25 cellular contexts compared by ENCODE assay signal in the genomic region with DNA sequence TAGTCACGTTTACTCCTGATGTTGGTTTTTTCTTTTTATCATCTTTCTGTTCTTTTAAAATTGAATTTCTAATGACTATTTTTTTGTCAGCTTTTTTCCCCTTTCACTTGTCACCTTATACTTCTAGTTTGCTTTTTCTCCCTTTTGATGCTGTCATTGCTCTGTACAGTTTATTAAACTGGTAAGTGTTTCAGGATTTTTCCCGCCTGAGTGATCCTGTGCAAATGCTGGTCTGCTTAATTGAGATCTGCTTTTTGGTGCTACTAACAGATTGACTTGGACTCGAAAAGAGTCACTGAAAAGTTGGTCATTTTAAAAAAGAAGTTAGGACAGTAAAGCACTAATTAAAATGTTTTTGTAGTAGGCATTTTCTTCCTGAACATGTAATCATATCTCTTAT.
"Had no signal": no experiment of that assay in that cellular context is flagged by ENCODE, and none has a peak within 500 bp of the region (broad histone marks: within the 10 kb centered on the region; RNA-seq: fewer than 3 reads in every experiment).

No MANE protein-coding gene starts in this region.

- H3K4me3 ChIP-seq: cardiac muscle cell, MG63 had no signal

- H3K9me3 Mint-ChIP-seq: activated B cell treated with CpG ODN at 0.5 μM for 24 hours; activated CD4-positive, alpha-beta T cell treated with anti-CD3 and anti-CD28 coated beads, Interleukin-2, amount 10 ng/mL, durations not matched to agents 24 days and 14 days; activated naive CD4-positive, alpha-beta T cell treated with anti-CD3 and anti-CD28 coated beads for 36 hours; activated T-helper 17 cell treated with anti-CD3 and anti-CD28 coated beads, Interleukin-2, amount 50 U/mL, for 72 hours had no signal

- H3K36me3 ChIP-seq: brain microvascular endothelial cell, cardiac muscle cell, MG63 had no signal

- FAIRE-seq: TTC549 had no signal

- H3K9me3 ChIP-seq: MG63 had no signal

- H3K27me3 Mint-ChIP-seq: activated B cell treated with CpG ODN at 0.5 μM for 24 hours; activated CD4-positive, alpha-beta T cell treated with anti-CD3 and anti-CD28 coated beads, Interleukin-2, amount 10 ng/mL, durations not matched to agents 24 days and 14 days; activated naive CD8-positive, alpha-beta T cell; activated T-helper 17 cell treated with anti-CD3 and anti-CD28 coated beads, Interleukin-2, amount 50 U/mL, for 72 hours had no signal

- H3K36me3 Mint-ChIP-seq: activated naive CD8-positive, alpha-beta T cell had no signal

- H3K27ac ChIP-seq: brain microvascular endothelial cell, cardiac muscle cell had no signal

- H3K27me3 ChIP-seq: brain microvascular endothelial cell, cardiac muscle cell, MG63 had no signal

- H3K4me3 Mint-ChIP-seq: activated B cell treated with CpG ODN at 0.5 μM for 24 hours; activated CD4-positive, alpha-beta T cell treated with anti-CD3 and anti-CD28 coated beads, Interleukin-2, amount 10 ng/mL, durations not matched to agents 24 days and 14 days; activated naive CD4-positive, alpha-beta T cell treated with anti-CD3 and anti-CD28 coated beads for 36 hours; activated naive CD8-positive, alpha-beta T cell; activated T-helper 17 cell treated with anti-CD3 and anti-CD28 coated beads, Interleukin-2, amount 50 U/mL, for 72 hours had no signal

- DNase-seq: activated B cell treated with CpG ODN at 0.5 μM for 24 hours; activated CD4-positive, alpha-beta T cell treated with anti-CD3 and anti-CD28 coated beads for 1 hour; activated CD4-positive, alpha-beta T cell treated with anti-CD3 and anti-CD28 coated beads, Interleukin-2, amount 10 ng/mL, durations not matched to agents 24 days and 14 days; activated CD4-positive, alpha-beta T cell treated with anti-CD3 and anti-CD28 coated beads, Interleukin-2, amount 50 U/mL, for 48 hours; activated gamma-delta T cell; activated naive CD4-positive, alpha-beta T cell treated with anti-CD3 and anti-CD28 coated beads for 36 hours; activated T-cell treated with anti-CD3 and anti-CD28 coated beads for 4 hours; activated T-cell treated with anti-CD3 and anti-CD28 coated beads, Interleukin-2, amount 50 U/mL, for 48 hours; brain microvascular endothelial cell; KG1; MG63; NCI-H1105; NCI-H1436; NCI-H1694 treated with DMSO at 0.1 percent for 48 hours; NCI-H2029 treated with DMSO at 0.1 percent for 48 hours; NCI-H446; NCI-H524; PC-3; SHP77 treated with DMSO at 0.1 percent for 48 hours; T-helper 2 cell; T1000 had no signal

- ATAC-seq: activated T-helper 17 cell treated with anti-CD3 and anti-CD28 coated beads, Interleukin-2, amount 50 U/mL, for 72 hours; PC-3 had no signal

- H3K27ac Mint-ChIP-seq: activated B cell treated with CpG ODN at 0.5 μM for 24 hours; activated CD4-positive, alpha-beta T cell treated with anti-CD3 and anti-CD28 coated beads, Interleukin-2, amount 10 ng/mL, durations not matched to agents 24 days and 14 days; activated naive CD4-positive, alpha-beta T cell treated with anti-CD3 and anti-CD28 coated beads for 36 hours; activated naive CD8-positive, alpha-beta T cell had no signal
